In genomic region chr4:138161351-138161750, GRCh38 we compare ENCODE assay signal across 18 cellular contexts.
DNase-seq lines count a peak whose midpoint lies in the region; FAIRE-seq and TF ChIP-seq lines count a peak whose summit lies in the region.
"Had no signal": no experiment of that assay in that cellular context is flagged by ENCODE, and none has a peak within 500 bp of the region (broad histone marks: within the 10 kb centered on the region; RNA-seq: fewer than 3 reads in every experiment).

No MANE protein-coding gene starts in this region.

- dilution Hi-C loops in keratinocyte (cut with MboI; ENCODE audit: extremely low pct_ligation_motif_present, low sequenced_read_pairs) = no loop called here

- H3K9me3 ChIP-seq in OCI-LY7 (ENCODE audit: low read length) (no peaks in the 10 kb centered on the region), keratinocyte (ENCODE audit: control insufficient read depth, low read depth, low read length) (no peaks in the 10 kb centered on the region), small intestine (ENCODE audit: control insufficient read depth, low read depth) (no peaks in the 10 kb centered on the region)
- H3K9me3 ChIP-seq: BE2C had no signal

- WGBS in small intestine, 3 donors = 58 to 75% (median 67%) methylated on average over 2 of the region's 2 CpGs

- POLR2A ChIA-PET in OCI-LY7 (lab: Charles Lee) = interaction anchor here (1.2 kb wide), 1 partner anchor 29 kb away, joined by 4 read pairs; no protein-coding TSS in a partner anchor

- no peak overlapping the region for H3K27ac Mint-ChIP-seq in activated naive CD4-positive, alpha-beta T cell treated with anti-CD3 and anti-CD28 coated beads, Interleukin-2, amount 10 ng/mL, durations not matched to agents 7 days and 5 days

- H2AFZ ChIP-seq in OCI-LY7 (ENCODE audit: low read length) (no peak overlapping the region), keratinocyte (ENCODE audit: control insufficient read depth, low read length) (peak overlapping the region; percentile 34)

- H3K36me3 Mint-ChIP-seq in activated naive CD4-positive, alpha-beta T cell treated with anti-CD3 and anti-CD28 coated beads, Interleukin-2, amount 10 ng/mL, durations not matched to agents 7 days and 5 days = no peaks in the 10 kb centered on the region

- H3K9me1 ChIP-seq in keratinocyte (ENCODE audit: control insufficient read depth, extremely low read depth, insufficient read depth, low read length) = no peaks in the 10 kb centered on the region

- H3K27ac ChIP-seq in OCI-LY7 (ENCODE audit: low read depth, low read length, poor library complexity, severe bottlenecking) (no peak overlapping the region), keratinocyte (ENCODE audit: control insufficient read depth, insufficient read depth, low read length) (no peak overlapping the region), small intestine (ENCODE audit: low read depth in 1 of 2, low read length in 1 of 2) (no peak overlapping the region)
- H3K27ac ChIP-seq: HL-60, RWPE1, SK-N-MC had no signal

- peak; percentile 13 for FAIRE-seq in HTR-8/SVneo (lab: Jason Lieb, UNC)
- no peak for FAIRE-seq in keratinocyte (lab: Jason Lieb, UNC)
- no peak for FAIRE-seq in small intestine (lab: Jason Lieb, UNC)
- FAIRE-seq: GM12878 had no signal

- no peaks in the 10 kb centered on the region for H3K27me3 ChIP-seq in keratinocyte (ENCODE audit: control insufficient read depth, extremely low read depth, insufficient read depth, low read length)
- no peaks in the 10 kb centered on the region for H3K27me3 ChIP-seq in small intestine (ENCODE audit: control insufficient read depth in 2 of 2, insufficient read depth in 2 of 2, low read length in 2 of 2)
- H3K27me3 ChIP-seq: BE2C had no signal

- no peaks in the 10 kb centered on the region for H4K20me1 ChIP-seq in OCI-LY7 (ENCODE audit: insufficient read depth, low read length)
- H4K20me1 ChIP-seq in keratinocyte (ENCODE audit: control insufficient read depth, extremely low read depth, insufficient read depth, low read length) = no peaks in the 10 kb centered on the region

- intact Hi-C loops in OCI-LY7 (cut with micrococcal nuclease; ENCODE audit: unreplicated experiment) = no loop called here

- H3K4me1 ChIP-seq in OCI-LY7 (ENCODE audit: insufficient read depth, low read length, poor library complexity, severe bottlenecking) (no peaks in the 10 kb centered on the region), keratinocyte (ENCODE audit: control insufficient read depth, extremely low read depth, insufficient read depth, low read length) (peaks cover 23% of the 10 kb centered on the region), small intestine (ENCODE audit: control insufficient read depth in 2 of 2, insufficient read depth in 1 of 2, low read depth in 1 of 2, low read length in 1 of 2) (no peaks in the 10 kb centered on the region)

- H3K79me2 ChIP-seq in OCI-LY7 (ENCODE audit: insufficient read depth, low read depth, low read length) = no peaks in the 10 kb centered on the region
- no peaks in the 10 kb centered on the region for H3K79me2 ChIP-seq in keratinocyte (ENCODE audit: control insufficient read depth, insufficient read depth, low read length)

- no peak overlapping the region for H3K4me3 Mint-ChIP-seq in activated naive CD4-positive, alpha-beta T cell treated with anti-CD3 and anti-CD28 coated beads, Interleukin-2, amount 10 ng/mL, durations not matched to agents 7 days and 5 days

- H3K36me3 ChIP-seq in OCI-LY7 (ENCODE audit: insufficient read depth, low read length) (no peaks in the 10 kb centered on the region), keratinocyte (ENCODE audit: control insufficient read depth in 2 of 2, extremely low read depth in 1 of 2, insufficient read depth in 2 of 2, low read length in 2 of 2) (no peaks in the 10 kb centered on the region), small intestine (ENCODE audit: control insufficient read depth in 2 of 2, insufficient read depth in 2 of 2, low read length in 2 of 2) (no peaks in the 10 kb centered on the region)
- H3K36me3 ChIP-seq: BE2C had no signal

- no peaks in the 10 kb centered on the region for H3K9me3 Mint-ChIP-seq in activated naive CD4-positive, alpha-beta T cell treated with anti-CD3 and anti-CD28 coated beads, Interleukin-2, amount 10 ng/mL, durations not matched to agents 7 days and 5 days

- no peaks in the 10 kb centered on the region for H3K4me1 Mint-ChIP-seq in activated naive CD4-positive, alpha-beta T cell treated with anti-CD3 and anti-CD28 coated beads, Interleukin-2, amount 10 ng/mL, durations not matched to agents 7 days and 5 days

- peak; percentile 13 for DNase-seq in DMS79 (lab: John Stamatoyannopoulos, UW)
- no peak for DNase-seq in HTR-8/SVneo (ENCODE audit: insufficient read length, low spot score)
- DNase-seq in OCI-LY7 (ENCODE audit: low spot score) = no peak
- DNase-seq in keratinocyte (ENCODE audit: low read depth, low spot score) = no peak
- DNase-seq in activated naive CD4-positive, alpha-beta T cell treated with anti-CD3 and anti-CD28 coated beads, Interleukin-2, amount 10 ng/mL, durations not matched to agents 7 days and 5 days = no peak
- no peak for DNase-seq in small intestine
- DNase-seq in NCI-H1048 (lab: John Stamatoyannopoulos, UW) = no peak
- DNase-seq: BE2C, H7, NCI-H1436, NCI-H2029, NCI-H446, NCI-H526 treated with DMSO at 0.1 percent for 48 hours, SHP77 treated with DMSO at 0.1 percent for 48 hours had no signal

- H3K27me3 Mint-ChIP-seq in activated naive CD4-positive, alpha-beta T cell treated with anti-CD3 and anti-CD28 coated beads, Interleukin-2, amount 10 ng/mL, durations not matched to agents 7 days and 5 days = no peaks in the 10 kb centered on the region

- CTCF ChIA-PET in OCI-LY7 (lab: Charles Lee; ENCODE audit: unreplicated experiment) = no interaction called here
- CTCF ChIA-PET in activated naive CD4-positive, alpha-beta T cell treated with anti-CD3 and anti-CD28 coated beads, Interleukin-2, amount 10 ng/mL, durations not matched to agents 7 days and 5 days (lab: Charles Lee) = interaction anchor here (1.5 kb wide), 1 partner anchor 11 kb away, joined by 3 read pairs; no protein-coding TSS in a partner anchor

- no peaks in the 10 kb centered on the region for H3K9me2 ChIP-seq in OCI-LY7 (ENCODE audit: insufficient read depth, low read length)

- BruUV-seq in OCI-LY7 (replicated peaks; lab: Mats Ljungman, UMichigan) = TSS peak; percentile 10

- no peak overlapping the region for H3K9ac ChIP-seq in keratinocyte (ENCODE audit: control insufficient read depth, extremely low read depth, insufficient read depth, low read length)

- no peak overlapping the region for H3K4me2 ChIP-seq in OCI-LY7 (ENCODE audit: low read length)
- no peak overlapping the region for H3K4me2 ChIP-seq in keratinocyte (ENCODE audit: control insufficient read depth, extremely low read depth, insufficient read depth, low read depth, low read length)

- H3K4me3 ChIP-seq in OCI-LY7 (ENCODE audit: low read depth, low read length, poor library complexity, severe bottlenecking) = no peak overlapping the region
- H3K4me3 ChIP-seq in keratinocyte (ENCODE audit: control insufficient read depth in 2 of 3, extremely low read depth in 1 of 3, insufficient read depth in 2 of 3, low read depth in 1 of 3, low read length in 3 of 3) = no peak overlapping the region
- no peak overlapping the region for H3K4me3 ChIP-seq in small intestine (ENCODE audit: low read depth in 1 of 2, low read length in 2 of 2)
- H3K4me3 ChIP-seq: GM12878, SK-N-MC had no signal

- no peak for TF ChIP-seq CTCF in OCI-LY7 (conservative IDR thresholded peaks at IDR 0.05; ENCODE audit: low read length)
- no peak for TF ChIP-seq CTCF in keratinocyte (optimal IDR thresholded peaks at IDR 0.05 in 1 of 3, IDR thresholded peaks at IDR 0.05 in 1 of 3, conservative IDR thresholded peaks at IDR 0.05 in 1 of 3; ENCODE audit: extremely low read depth in 1 of 3, insufficient read depth in 2 of 3, low read length in 3 of 3)
